In the genomic region with DNA sequence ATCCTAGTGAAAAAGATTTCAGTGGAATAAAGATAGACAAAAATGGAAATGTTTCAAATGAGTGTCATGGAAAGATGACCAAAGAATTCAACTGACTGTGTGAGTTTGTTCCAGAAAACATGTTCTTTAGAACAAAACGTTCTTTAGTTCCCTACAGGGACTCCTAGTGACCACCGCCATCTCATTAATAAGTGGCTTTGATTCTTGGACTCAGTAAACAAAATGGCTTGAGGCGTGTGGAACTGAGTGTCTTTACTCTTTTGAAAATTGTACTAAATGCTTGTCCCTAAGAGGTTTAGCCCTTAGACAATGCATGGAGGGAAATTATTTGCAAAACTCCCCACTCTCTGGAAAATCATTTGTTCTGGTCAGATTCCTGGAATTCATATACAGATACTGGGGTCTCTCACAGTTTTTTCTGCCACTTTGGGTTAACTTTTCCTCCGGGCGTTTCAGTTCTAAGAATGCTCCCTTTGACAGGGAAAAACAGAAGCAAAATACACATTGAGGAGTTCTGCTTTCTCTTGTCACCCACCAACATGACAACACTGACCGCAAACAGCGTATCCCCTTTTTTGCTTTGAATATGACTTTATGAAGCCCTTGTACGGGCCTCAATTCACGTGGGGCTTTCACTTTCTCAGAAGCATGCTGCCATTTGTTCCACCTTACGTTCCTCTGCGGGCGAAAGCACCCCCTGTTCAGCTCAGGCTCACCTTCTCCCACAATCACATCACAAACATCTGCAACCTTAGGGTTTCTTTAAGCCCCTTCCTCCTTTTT, we compare ENCODE assay signal across 10 cellular contexts. TPM values are rescaled to one million over a fixed set of nuclear protein-coding genes. Genes with fewer than 3 reads are reported as not detected.
DNase-seq lines count a peak whose midpoint lies in the region; ATAC-seq and TF ChIP-seq lines count a peak whose summit lies in the region.
"Had no signal": no experiment of that assay in that cellular context is flagged by ENCODE, and none has a peak within 500 bp of the region (broad histone marks: within the 10 kb centered on the region; RNA-seq: fewer than 3 reads in every experiment).

No MANE protein-coding gene starts in this region.

- H3K4me1 Mint-ChIP-seq in CD4-positive, alpha-beta memory T cell, result peaks cover 11 to 26% (median 20%) of the 10 kb centered on the region in 4 donors
- peaks cover 51% of the 10 kb centered on the region for H3K4me1 Mint-ChIP-seq in activated CD8-positive, alpha-beta T cell treated with anti-CD3 and anti-CD28 coated beads for 36 hours (ENCODE audit: low read depth)

- H3K27me3 ChIP-seq in CD4-positive, alpha-beta memory T cell (ENCODE audit: insufficient read depth, low read length), result no peaks in the 10 kb centered on the region
- H3K27me3 ChIP-seq in mucosa of rectum (ENCODE audit: control insufficient read depth in 2 of 2, insufficient read depth in 2 of 2, low read length in 2 of 2), result no peaks in the 10 kb centered on the region

- H3K36me3 ChIP-seq in CD4-positive, alpha-beta memory T cell (ENCODE audit: insufficient read depth, low read length), result no peaks in the 10 kb centered on the region
- no peaks in the 10 kb centered on the region for H3K36me3 ChIP-seq in mucosa of rectum (ENCODE audit: control insufficient read depth in 2 of 2, insufficient read depth in 2 of 2, low read length in 2 of 2)

- no peaks in the 10 kb centered on the region for H3K27me3 Mint-ChIP-seq in CD4-positive, alpha-beta memory T cell
- no peaks in the 10 kb centered on the region for H3K27me3 Mint-ChIP-seq in activated CD8-positive, alpha-beta T cell treated with anti-CD3 and anti-CD28 coated beads for 36 hours

- H3K36me3 Mint-ChIP-seq in CD4-positive, alpha-beta memory T cell, result no peaks in the 10 kb centered on the region
- no peaks in the 10 kb centered on the region for H3K36me3 Mint-ChIP-seq in activated CD8-positive, alpha-beta T cell treated with anti-CD3 and anti-CD28 coated beads for 36 hours (ENCODE audit: low read depth)

- no peaks in the 10 kb centered on the region for H3K9me3 Mint-ChIP-seq in CD4-positive, alpha-beta memory T cell
- H3K9me3 Mint-ChIP-seq in activated CD8-positive, alpha-beta T cell treated with anti-CD3 and anti-CD28 coated beads for 36 hours, result no peaks in the 10 kb centered on the region

- peak overlapping the region; percentile 77 to 87 (median 83) for H3K4me3 Mint-ChIP-seq in CD4-positive, alpha-beta memory T cell
- peak overlapping the region; percentile 65 for H3K4me3 Mint-ChIP-seq in activated CD8-positive, alpha-beta T cell treated with anti-CD3 and anti-CD28 coated beads for 36 hours

- H3K9me3 ChIP-seq in CD4-positive, alpha-beta memory T cell (ENCODE audit: control insufficient read depth in 1 of 2, low read length in 2 of 2), result no peaks in the 10 kb centered on the region
- H3K9me3 ChIP-seq in mucosa of rectum (ENCODE audit: control insufficient read depth in 2 of 2, low read length in 2 of 2), result no peaks in the 10 kb centered on the region

- H3K9ac ChIP-seq in mucosa of rectum (ENCODE audit: low read depth in 1 of 2, low read length in 2 of 2), result no peak overlapping the region

- no peak overlapping the region for H3K27ac ChIP-seq in CD4-positive, alpha-beta memory T cell (ENCODE audit: low read depth, low read length)
- H3K27ac ChIP-seq in mucosa of rectum (ENCODE audit: low read depth in 2 of 2, low read length in 2 of 2), result peak overlapping the region; percentile 2 to 77
- H3K27ac ChIP-seq: epithelial cell of prostate had no signal

- POLR2A ChIA-PET in CD4-positive, alpha-beta memory T cell (lab: Charles Lee; ENCODE audit: partially characterized antibody), result interaction anchor here (0.6 to 1.9 kb wide), 4 partner anchors 8 to 15 kb away, joined by 3 to 8 read pairs (median 4); partner anchors contain the start of gene NRROS
- POLR2A ChIA-PET in activated CD8-positive, alpha-beta T cell treated with anti-CD3 and anti-CD28 coated beads for 36 hours (lab: Charles Lee), result no interaction called here

- CTCF ChIA-PET in CD4-positive, alpha-beta memory T cell (lab: Charles Lee; ENCODE audit: partially characterized antibody), result interaction anchor here (1.1 to 1.4 kb wide), 3 partner anchors 8 to 14 kb away, joined by 3 to 6 read pairs (median 5); no protein-coding TSS in a partner anchor
- CTCF ChIA-PET in activated CD8-positive, alpha-beta T cell treated with anti-CD3 and anti-CD28 coated beads for 36 hours (lab: Charles Lee), result interaction anchor here (0.7 to 2.0 kb wide), 3 partner anchors 15 to 61 kb away, joined by 3 to 13 read pairs (median 3); no protein-coding TSS in a partner anchor

- ATAC-seq in HG02852 (IDR thresholded peaks at IDR 0.05; ENCODE audit: unreplicated experiment) (peak; percentile 65), GM19324 (IDR thresholded peaks at IDR 0.05; ENCODE audit: low FRiP score, unreplicated experiment) (no peak)
- peak; percentile 77 for ATAC-seq in activated CD8-positive, alpha-beta T cell treated with anti-CD3 and anti-CD28 coated beads for 36 hours

- peak overlapping the region in 6 of 7 donors; percentile 37 to 92 (median 82) for H3K27ac Mint-ChIP-seq in CD4-positive, alpha-beta memory T cell
- peak overlapping the region; percentile 95 for H3K27ac Mint-ChIP-seq in activated CD8-positive, alpha-beta T cell treated with anti-CD3 and anti-CD28 coated beads for 36 hours
- H3K27ac Mint-ChIP-seq: progenitor cell of endocrine pancreas had no signal

- H3K4me1 ChIP-seq in CD4-positive, alpha-beta memory T cell (ENCODE audit: insufficient read depth, low read length), result peaks cover 17% of the 10 kb centered on the region
- peaks cover 0 to 1% of the 10 kb centered on the region in 2 donors for H3K4me1 ChIP-seq in mucosa of rectum (ENCODE audit: control insufficient read depth in 2 of 2, insufficient read depth in 2 of 2, low read length in 2 of 2)

- intact Hi-C loops in CD4-positive, alpha-beta memory T cell (cut with micrococcal nuclease), result no loop called here
- intact Hi-C loops in activated CD8-positive, alpha-beta T cell treated with anti-CD3 and anti-CD28 coated beads for 36 hours (cut with micrococcal nuclease), result no loop called here

- no peak for TF ChIP-seq CTCF in activated CD8-positive, alpha-beta T cell treated with anti-CD3 and anti-CD28 coated beads for 36 hours (IDR thresholded peaks at IDR 0.05)

- DNase-seq in CD4-positive, alpha-beta memory T cell, result no peak
- DNase-seq in activated CD8-positive, alpha-beta T cell treated with anti-CD3 and anti-CD28 coated beads for 36 hours, result peak; percentile 88
- DNase-seq in NCI-H748 treated with DMSO at 0.1 percent for 48 hours (lab: John Stamatoyannopoulos, UW), result no peak
- DNase-seq in NCI-H510A treated with DMSO at 0.1 percent for 48 hours (lab: John Stamatoyannopoulos, UW), result no peak
- DNase-seq in NCI-H146 treated with DMSO at 0.1 percent for 48 hours (lab: John Stamatoyannopoulos, UW; ENCODE audit: unreplicated experiment), result no peak

- H3K4me3 ChIP-seq in CD4-positive, alpha-beta memory T cell (ENCODE audit: low read length in 2 of 2), result no peak overlapping the region
- H3K4me3 ChIP-seq in mucosa of rectum (ENCODE audit: low read length in 2 of 2), result peak overlapping the region in 1 of 2 donors; percentile 39

RNA-seq across cellular contexts. Expression of gene NRROS, which starts 15.3 kb away (rescaled TPM):
- 10 to 100 TPM; 18.7 to 20.0 TPM for total RNA-seq in CD4-positive, alpha-beta memory T cell
- polyA plus RNA-seq in CD4-positive, alpha-beta memory T cell, result 1 to 10 TPM; 4.6 to 5.0 TPM
- 10 to 100 TPM; 24.2 to 26.5 TPM for total RNA-seq in activated CD8-positive, alpha-beta T cell treated with anti-CD3 and anti-CD28 coated beads for 36 hours

RNA-seq across cellular contexts. Expression of gene FBXO45, which starts 55.7 kb away (rescaled TPM):
- 10 to 100 TPM; 10.9 to 12.0 TPM for total RNA-seq in CD4-positive, alpha-beta memory T cell
- polyA plus RNA-seq in CD4-positive, alpha-beta memory T cell, result 1 to 10 TPM; 3.0 to 5.4 TPM
- total RNA-seq in activated CD8-positive, alpha-beta T cell treated with anti-CD3 and anti-CD28 coated beads for 36 hours, result 10 to 100 TPM; 18.2 TPM

RNA-seq across cellular contexts. Expression of gene WDR53, which starts 55.8 kb away (rescaled TPM):
- total RNA-seq in CD4-positive, alpha-beta memory T cell, result 10 to 100 TPM; 37.5 to 38.7 TPM
- 10 to 100 TPM; 25.8 to 33.0 TPM for polyA plus RNA-seq in CD4-positive, alpha-beta memory T cell
- total RNA-seq in activated CD8-positive, alpha-beta T cell treated with anti-CD3 and anti-CD28 coated beads for 36 hours, result 10 to 100 TPM; 16.2 to 17.2 TPM
